Comparison of ENCODE assay signal across 1 cellular context in genomic region chr2:24579053-24579803, GRCh38.
TF ChIP-seq lines count a peak whose summit lies in the region.

No MANE protein-coding gene starts in this region.

TF ChIP-seq in WTC11, 78 proteins besides CTCF, POLR2A, EP300 and RAD21 (continued from another document):
- TF ChIP-seq E2F1 (CRISPR knock-in tag; IDR thresholded peaks at IDR 0.05) (no peak), OVOL2 (CRISPR knock-in tag; IDR thresholded peaks at IDR 0.05; ENCODE audit: borderline replicate concordance) (no peak), GTF2I (CRISPR knock-in tag; conservative IDR thresholded peaks at IDR 0.05) (no peak), ARID4B (CRISPR knock-in tag; IDR thresholded peaks at IDR 0.05; ENCODE audit: borderline replicate concordance) (no peak), ZNF121 (CRISPR knock-in tag; IDR thresholded peaks at IDR 0.05) (no peak), PRRX2 (CRISPR knock-in tag; IDR thresholded peaks at IDR 0.05) (no peak)
TF ChIP-seq in WTC11: peak in this region for 0.
